In the genomic region with DNA sequence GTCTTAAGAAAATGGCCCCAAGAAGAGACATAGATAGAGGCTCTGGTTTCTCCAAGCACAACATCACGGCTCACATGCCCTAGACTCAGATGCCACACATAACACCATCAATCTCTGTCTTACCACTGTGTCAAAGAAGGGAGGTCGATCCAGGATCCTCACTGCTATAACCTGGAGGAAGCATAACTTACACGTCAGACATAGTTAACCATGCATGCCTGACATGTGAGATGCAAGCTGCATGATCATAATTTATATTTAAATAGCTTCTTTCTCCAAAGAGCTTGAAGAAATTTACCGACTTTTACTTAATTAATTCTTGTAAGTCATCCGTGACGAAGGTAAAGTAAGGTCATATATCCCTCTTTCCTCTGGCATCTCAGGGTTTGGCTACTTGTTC, we compare ENCODE assay signal across 23 cellular contexts.
"Had no signal": no experiment of that assay in that cellular context is flagged by ENCODE, and none has a peak within 500 bp of the region (broad histone marks: within the 10 kb centered on the region; RNA-seq: fewer than 3 reads in every experiment).

No MANE protein-coding gene starts in this region.

- H3K27me3 ChIP-seq: left lung, SJSA1, stomach, suprapubic skin, upper lobe of right lung had no signal

- H3K9me3 Mint-ChIP-seq: activated T-cell treated with anti-CD3 and anti-CD28 coated beads, Interleukin-2, amount 50 U/mL, for 24 hours; activated T-helper 17 cell treated with anti-CD3 and anti-CD28 coated beads, Interleukin-2, amount 50 U/mL, for 72 hours; natural killer cell treated with Interleukin-12 subunit alpha and Interleukin-12 subunit beta and Interleukin-15 and Interleukin-18, amount 100 ng/mL, for 72 hours; stimulated activated memory B cell treated with anti-CD40 and anti-IgM and Interleukin-4, amounts not matched to agents 10 μg/mL and 1 μg/mL and 100 μg/mL, for 72 hours; WTC11 had no signal

- ATAC-seq: activated T-helper 17 cell treated with anti-CD3 and anti-CD28 coated beads, Interleukin-2, amount 50 U/mL, for 72 hours; left lung; natural killer cell treated with Interleukin-12 subunit alpha and Interleukin-12 subunit beta and Interleukin-15 and Interleukin-18, amount 100 ng/mL, for 72 hours; stimulated activated memory B cell treated with anti-CD40 and anti-IgM and Interleukin-4, amounts not matched to agents 10 μg/mL and 1 μg/mL and 100 μg/mL, for 72 hours; upper lobe of right lung; WTC11 had no signal

- H3K27ac ChIP-seq: left lung, SJSA1, suprapubic skin, upper lobe of right lung had no signal

- H3K4me3 Mint-ChIP-seq: activated naive CD8-positive, alpha-beta T cell; activated T-cell treated with anti-CD3 and anti-CD28 coated beads, Interleukin-2, amount 50 U/mL, for 24 hours; activated T-helper 17 cell treated with anti-CD3 and anti-CD28 coated beads, Interleukin-2, amount 50 U/mL, for 72 hours; natural killer cell treated with Interleukin-12 subunit alpha and Interleukin-12 subunit beta and Interleukin-15 and Interleukin-18, amount 100 ng/mL, for 72 hours; stimulated activated memory B cell treated with anti-CD40 and anti-IgM and Interleukin-4, amounts not matched to agents 10 μg/mL and 1 μg/mL and 100 μg/mL, for 72 hours; WTC11 had no signal

- H3K4me1 Mint-ChIP-seq: activated T-helper 17 cell treated with anti-CD3 and anti-CD28 coated beads, Interleukin-2, amount 50 U/mL, for 72 hours; stimulated activated memory B cell treated with anti-CD40 and anti-IgM and Interleukin-4, amounts not matched to agents 10 μg/mL and 1 μg/mL and 100 μg/mL, for 72 hours had no signal

- H3K4me3 ChIP-seq: left lung, SJSA1, smooth muscle cell, stomach, suprapubic skin, upper lobe of right lung had no signal

- H3K27ac Mint-ChIP-seq: activated naive CD8-positive, alpha-beta T cell; activated T-cell treated with anti-CD3 and anti-CD28 coated beads, Interleukin-2, amount 50 U/mL, for 24 hours; activated T-helper 17 cell treated with anti-CD3 and anti-CD28 coated beads, Interleukin-2, amount 50 U/mL, for 72 hours; natural killer cell treated with Interleukin-12 subunit alpha and Interleukin-12 subunit beta and Interleukin-15 and Interleukin-18, amount 100 ng/mL, for 72 hours; stimulated activated memory B cell treated with anti-CD40 and anti-IgM and Interleukin-4, amounts not matched to agents 10 μg/mL and 1 μg/mL and 100 μg/mL, for 72 hours; WTC11 had no signal

- H3K9me3 ChIP-seq: left lung, SJSA1, stomach, suprapubic skin, upper lobe of right lung had no signal

- H3K36me3 ChIP-seq: left lung, SJSA1, stomach, suprapubic skin, upper lobe of right lung had no signal

- H3K27me3 Mint-ChIP-seq: natural killer cell treated with Interleukin-12 subunit alpha and Interleukin-12 subunit beta and Interleukin-15 and Interleukin-18, amount 100 ng/mL, for 72 hours had no signal

- H3K36me3 Mint-ChIP-seq: activated naive CD8-positive, alpha-beta T cell; natural killer cell treated with Interleukin-12 subunit alpha and Interleukin-12 subunit beta and Interleukin-15 and Interleukin-18, amount 100 ng/mL, for 72 hours; stimulated activated memory B cell treated with anti-CD40 and anti-IgM and Interleukin-4, amounts not matched to agents 10 μg/mL and 1 μg/mL and 100 μg/mL, for 72 hours; WTC11 had no signal

- DNase-seq: activated CD8-positive, alpha-beta memory T cell treated with anti-CD3 and anti-CD28 coated beads for 24 hours; activated CD8-positive, alpha-beta memory T cell treated with anti-CD3 and anti-CD28 coated beads, Interleukin-2, amount 50 U/mL, for 4 hours; activated T-cell treated with anti-CD3 and anti-CD28 coated beads, Interleukin-2, amount 50 U/mL, for 24 hours; erythroblast; foreskin melanocyte; glutamatergic neuron; left lung; mammary epithelial cell; midbrain; occipital lobe; stimulated activated CD4-positive, alpha-beta T cell treated with anti-CD3 and anti-CD28 coated beads, Interleukin-15, amount 100 ng/mL, for 24 hours; stomach; T-helper 1 cell; T-helper 9 cell; upper lobe of right lung had no signal

- H3K4me1 ChIP-seq: left lung, SJSA1, suprapubic skin, upper lobe of right lung had no signal
